34 cellular contexts compared by ENCODE assay signal in the genomic region with DNA sequence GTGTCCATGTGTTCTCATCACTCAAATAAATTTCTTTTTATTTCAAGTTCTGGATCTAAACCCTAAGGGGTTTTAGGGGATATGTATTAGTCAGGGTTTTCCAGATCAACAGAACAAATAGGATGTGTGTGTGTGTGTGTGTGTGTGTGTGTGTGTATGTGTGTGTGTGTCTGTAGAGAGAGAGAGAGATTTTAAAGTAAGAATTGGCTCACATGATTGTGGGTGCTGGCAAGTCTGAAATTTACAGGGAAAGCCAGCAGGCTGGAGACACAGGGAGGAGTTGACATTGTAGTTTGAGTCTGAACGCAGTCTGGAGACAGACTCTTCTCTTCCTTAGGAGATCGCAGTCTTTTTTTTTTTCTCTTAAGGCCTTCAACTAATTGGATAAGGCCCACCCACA.
"Had no signal": no experiment of that assay in that cellular context is flagged by ENCODE, and none has a peak within 500 bp of the region (broad histone marks: within the 10 kb centered on the region; RNA-seq: fewer than 3 reads in every experiment).

No MANE protein-coding gene starts in this region.

- H3K9me3 Mint-ChIP-seq: T-helper 1 cell treated with Interleukin-12 subunit alpha and Interleukin-12 subunit beta and Interleukin-4 antibody, amounts not matched to agents 30 μg/mL and 1 μg/mL, for 36 hours had no signal

- H3K27me3 Mint-ChIP-seq: activated CD4-positive, alpha-beta memory T cell treated with anti-CD3 and anti-CD28 coated beads for 36 hours; IgD-negative memory B cell had no signal

- DNase-seq: activated CD4-positive, alpha-beta memory T cell treated with anti-CD3 and anti-CD28 coated beads for 36 hours; activated CD4-positive, alpha-beta T cell treated with anti-CD3 and anti-CD28 coated beads for 4 hours; activated CD4-positive, alpha-beta T cell treated with anti-CD3 and anti-CD28 coated beads, Interleukin-2, amount 50 U/mL, for 1 hour; activated CD8-positive, alpha-beta memory T cell treated with anti-CD3 and anti-CD28 coated beads, Interleukin-2, amount 50 U/mL, for 4 hours; activated gamma-delta T cell treated with Interleukin-2 at 50 U/mL for 16 hours; activated naive CD4-positive, alpha-beta T cell treated with anti-CD3 and anti-CD28 coated beads for 36 hours; activated T-cell treated with anti-CD3 and anti-CD28 coated beads for 4 hours; activated T-cell treated with anti-CD3 and anti-CD28 coated beads, Interleukin-2, amount 50 U/mL, for 4 hours; adrenal gland; body of pancreas; Karpas-422; KBM-7; NCI-H1105; NCI-H1417 treated with DMSO at 0.1 percent for 48 hours; NCI-H1694; NCI-H2029; NCI-H2107; NCI-H2171; NCI-H446; NCI-H510A treated with DMSO at 0.1 percent for 48 hours; NCI-H526 treated with DMSO at 0.1 percent for 48 hours; NCI-H774; Peyer's patch; RPMI8226; SHP77 treated with DMSO at 0.1 percent for 48 hours; SK-N-SH had no signal

- H3K4me1 ChIP-seq: breast epithelium, Peyer's patch had no signal

- H3K27ac Mint-ChIP-seq: activated CD4-positive, alpha-beta memory T cell treated with anti-CD3 and anti-CD28 coated beads for 36 hours; activated naive CD4-positive, alpha-beta T cell treated with anti-CD3 and anti-CD28 coated beads for 36 hours; activated naive CD4-positive, alpha-beta T cell treated with anti-CD3 and anti-CD28 coated beads, Interleukin-2, amount 50 U/mL, for 72 hours; activated T-helper 1 cell treated with anti-CD3 and anti-CD28 coated beads, Interleukin-12 subunit alpha, Interleukin-12 subunit beta, Interleukin-2, Interleukin-4 antibody, amounts not matched to agents 30 ng/mL and 10 ng/mL and 1 ng/mL, durations not matched to agents 14 hours and 24 hours and 36 hours; T-helper 1 cell treated with Interleukin-12 subunit alpha and Interleukin-12 subunit beta and Interleukin-4 antibody, amounts not matched to agents 30 μg/mL and 1 μg/mL, for 36 hours; T-helper 2 cell treated with Interferon-gamma antibody and Interleukin-4, amounts not matched to agents 5 μg/mL and 100 μg/mL, for 36 hours; WTC11 had no signal

- H3K36me3 ChIP-seq: adrenal gland, breast epithelium, Peyer's patch, SJSA1 had no signal

- H3K27me3 ChIP-seq: adrenal gland, body of pancreas, breast epithelium, Peyer's patch, SJSA1 had no signal

- H3K4me3 Mint-ChIP-seq: activated CD4-positive, alpha-beta memory T cell treated with anti-CD3 and anti-CD28 coated beads for 36 hours; activated naive CD4-positive, alpha-beta T cell treated with anti-CD3 and anti-CD28 coated beads for 36 hours; activated T-cell treated with anti-CD3 and anti-CD28 coated beads, Interleukin-2, amount 50 U/mL, for 4 hours; activated T-helper 1 cell treated with anti-CD3 and anti-CD28 coated beads, Interleukin-12 subunit alpha, Interleukin-12 subunit beta, Interleukin-2, Interleukin-4 antibody, amounts not matched to agents 30 ng/mL and 10 ng/mL and 1 ng/mL, durations not matched to agents 14 hours and 24 hours and 36 hours; IgD-negative memory B cell; T-helper 1 cell treated with Interleukin-12 subunit alpha and Interleukin-12 subunit beta and Interleukin-4 antibody, amounts not matched to agents 30 μg/mL and 1 μg/mL, for 36 hours; T-helper 2 cell treated with Interferon-gamma antibody and Interleukin-4, amounts not matched to agents 5 μg/mL and 100 μg/mL, for 36 hours; WTC11 had no signal

- H3K36me3 Mint-ChIP-seq: activated CD4-positive, alpha-beta memory T cell treated with anti-CD3 and anti-CD28 coated beads for 36 hours had no signal

- H3K9me3 ChIP-seq: adrenal gland, body of pancreas, breast epithelium, Peyer's patch, SJSA1, SK-N-SH had no signal

- H3K4me3 ChIP-seq: adrenal gland, body of pancreas, breast epithelium, Peyer's patch, SJSA1 had no signal

- H3K27ac ChIP-seq: adrenal gland, body of pancreas, breast epithelium, Peyer's patch, SJSA1 had no signal
